24 cellular contexts compared by ENCODE assay signal in the genomic region with DNA sequence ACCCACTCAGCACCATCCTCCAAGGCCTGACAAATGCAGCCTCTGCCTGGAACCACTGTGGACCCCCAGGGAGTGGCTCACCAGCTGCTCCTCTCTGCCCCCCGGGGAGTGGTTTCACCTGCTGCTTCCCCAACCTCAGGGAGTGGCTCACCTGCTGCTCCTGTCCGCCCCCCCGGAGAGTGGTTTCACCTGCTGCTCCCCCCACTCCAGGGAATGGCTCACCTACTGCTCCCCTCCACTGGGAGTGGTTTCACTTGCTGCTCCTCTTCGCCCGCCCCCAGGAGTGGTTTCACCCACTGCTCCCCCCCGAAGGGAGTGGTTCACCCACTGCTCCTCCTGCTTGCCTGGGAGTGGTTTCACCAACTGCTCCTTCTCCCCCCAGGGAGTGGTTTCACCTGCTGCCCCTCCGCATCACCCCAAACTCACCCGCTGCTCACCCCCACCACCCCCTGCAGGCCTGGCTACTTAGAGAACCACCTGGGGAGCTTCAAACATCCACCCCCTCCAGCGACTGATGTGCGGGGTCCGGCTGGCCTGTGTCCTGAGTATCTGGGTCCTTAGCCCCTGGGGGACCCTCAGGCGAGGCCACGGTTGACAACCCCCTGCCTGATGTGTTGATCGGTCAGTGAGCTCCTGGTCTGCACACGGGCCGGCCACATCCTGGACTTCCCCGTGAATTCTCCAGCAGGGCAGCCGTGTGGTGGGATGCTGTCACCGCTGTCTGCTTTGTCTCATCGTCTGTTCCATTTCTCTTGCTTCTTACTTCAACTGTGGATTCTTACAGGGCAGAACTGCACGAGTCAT. TPM values are rescaled to one million over a fixed set of nuclear protein-coding genes. Genes with fewer than 3 reads are reported as not detected.
DNase-seq lines count a peak whose midpoint lies in the region; ATAC-seq and TF ChIP-seq lines count a peak whose summit lies in the region.
"Had no signal": no experiment of that assay in that cellular context is flagged by ENCODE, and none has a peak within 500 bp of the region (broad histone marks: within the 10 kb centered on the region; RNA-seq: fewer than 3 reads in every experiment).

No MANE protein-coding gene starts in this region.

- no peak for TF ChIP-seq EP300 in transverse colon (IDR thresholded peaks at IDR 0.05; ENCODE audit: low read depth)

- no peaks in the 10 kb centered on the region for H3K9me3 ChIP-seq in left ventricle myocardium inferior (replicated peaks)
- no peaks in the 10 kb centered on the region for H3K9me3 ChIP-seq in transverse colon
- H3K9me3 ChIP-seq in adrenal gland (replicated peaks in 1 of 3) = no peaks in the 10 kb centered on the region
- H3K9me3 ChIP-seq: colonic mucosa, heart left ventricle, SJSA1 had no signal

- H3K27me3 Mint-ChIP-seq in WTC11 (ENCODE audit: low read depth) = no peaks in the 10 kb centered on the region

- WGBS in transverse colon (ENCODE audit: low coverage in 1 of 2), 2 donors = 49 to 56% methylated on average over 4 to 21 of the region's 21 CpGs
- 74 to 86% (median 83%) methylated on average over 12 to 21 of the region's 21 CpGs for WGBS in adrenal gland, 4 donors

- TF ChIP-seq POLR2A in transverse colon (IDR thresholded peaks at IDR 0.05) = no peak
- TF ChIP-seq POLR2A in adrenal gland (IDR thresholded peaks at IDR 0.05) = no peak

- no peak overlapping the region for H3K27ac ChIP-seq in left ventricle myocardium inferior (replicated peaks)
- H3K27ac ChIP-seq in transverse colon = no peak overlapping the region
- H3K27ac ChIP-seq in adrenal gland = no peak overlapping the region
- H3K27ac ChIP-seq: C4-2B, colonic mucosa, heart left ventricle, KMS-11, PC-9, SJSA1 had no signal

- H3K4me1 ChIP-seq in left ventricle myocardium inferior (peaks cover 13% of the 10 kb centered on the region), transverse colon (peaks cover 0 to 18% (median 12%) of the 10 kb centered on the region in 4 donors), adrenal gland (replicated peaks in 1 of 2) (no peaks in the 10 kb centered on the region)
- H3K4me1 ChIP-seq: colonic mucosa had no signal

- TF ChIP-seq CTCF in left ventricle myocardium inferior (IDR thresholded peaks at IDR 0.05; ENCODE audit: borderline replicate concordance) (no peak), WTC11 (IDR thresholded peaks at IDR 0.05) (no peak), transverse colon (IDR thresholded peaks at IDR 0.05) (no peak), adrenal gland (IDR thresholded peaks at IDR 0.05) (no peak)

- no peak for ATAC-seq in Right ventricle myocardium inferior
- no peak for ATAC-seq in WTC11
- no peak for ATAC-seq in HG02852 (IDR thresholded peaks at IDR 0.05; ENCODE audit: unreplicated experiment)
- ATAC-seq: activated naive CD4-positive, alpha-beta T cell treated with anti-CD3 and anti-CD28 coated beads, Interleukin-2, amount 50 U/mL, for 72 hours; activated T-cell treated with anti-CD3 and anti-CD28 coated beads, Interleukin-2, amount 50 U/mL, for 72 hours; GM12878; heart left ventricle had no signal

- POLR2A ChIA-PET in WTC11 (lab: Charles Lee) = no interaction called here

- DNase-seq in Right ventricle myocardium inferior (ENCODE audit: missing footprints) (peak; percentile 15), left ventricle myocardium inferior (no peak), NCI-H2171 (lab: John Stamatoyannopoulos, UW) (peak; percentile 95), WTC11 (ENCODE audit: low spot score) (no peak), transverse colon (peak; percentile 30), adrenal gland (no peak), Kasumi-1 (lab: John Stamatoyannopoulos, UW) (no peak)
- DNase-seq: activated CD4-positive, CD25-positive, alpha-beta regulatory T cell; activated T-cell treated with anti-CD3 and anti-CD28 coated beads, Interleukin-2, amount 50 U/mL, for 72 hours; colonic mucosa; DMS 273 treated with DMSO at 0.1 percent for 48 hours; GF-D8; HCEC 1CT; immature natural killer cell; PC-9; retina; substantia nigra had no signal

- CTCF ChIA-PET in WTC11 (lab: Charles Lee) = no interaction called here

- H3K36me3 ChIP-seq in left ventricle myocardium inferior (no peaks in the 10 kb centered on the region), transverse colon (no peaks in the 10 kb centered on the region), adrenal gland (replicated peaks in 1 of 2) (no peaks in the 10 kb centered on the region)
- H3K36me3 ChIP-seq: colonic mucosa, heart left ventricle, SJSA1 had no signal

- no peak overlapping the region for H3K4me3 Mint-ChIP-seq in WTC11
- H3K4me3 Mint-ChIP-seq: activated T-cell treated with anti-CD3 and anti-CD28 coated beads, Interleukin-2, amount 50 U/mL, for 72 hours had no signal

- H3K27me3 ChIP-seq in left ventricle myocardium inferior (ENCODE audit: low read depth) (peaks cover 44% of the 10 kb centered on the region), transverse colon (no peaks in the 10 kb centered on the region), adrenal gland (no peaks in the 10 kb centered on the region)
- H3K27me3 ChIP-seq: colonic mucosa had no signal

- H3K4me1 Mint-ChIP-seq in WTC11 = peaks cover 8% of the 10 kb centered on the region; the same call in 1 of the 2 replicates

- H3K4me3 ChIP-seq in left ventricle myocardium inferior (no peak overlapping the region), transverse colon (no peak overlapping the region), adrenal gland (no peak overlapping the region)
- H3K4me3 ChIP-seq: colonic mucosa, GM12878, heart left ventricle, PC-9, SJSA1 had no signal

- intact Hi-C loops in Right ventricle myocardium inferior (cut with DNase I) = no loop called here
- intact Hi-C loops in left ventricle myocardium inferior (cut with micrococcal nuclease) = no loop called here
- intact Hi-C loops in transverse colon (cut with DNase I; ENCODE audit: low total_unique reads) = no loop called here
- intact Hi-C loops in adrenal gland (cut with DNase I) = no loop called here

- in situ Hi-C loops in transverse colon (cut with MboI; ENCODE audit: low pct_ligation_motif_present in 1 of 4, low pct_unique_long_range_greater_than_20kb in 1 of 4, low sequenced_read_pairs in 3 of 4) = no loop called here

- H3K36me3 Mint-ChIP-seq in WTC11 = no peaks in the 10 kb centered on the region
- H3K36me3 Mint-ChIP-seq: activated naive CD4-positive, alpha-beta T cell treated with anti-CD3 and anti-CD28 coated beads, Interleukin-2, amount 50 U/mL, for 72 hours had no signal

- no peaks in the 10 kb centered on the region for H3K9me3 Mint-ChIP-seq in WTC11
- H3K9me3 Mint-ChIP-seq: activated naive CD4-positive, alpha-beta T cell treated with anti-CD3 and anti-CD28 coated beads, Interleukin-2, amount 50 U/mL, for 72 hours; activated T-cell treated with anti-CD3 and anti-CD28 coated beads, Interleukin-2, amount 50 U/mL, for 72 hours; immature natural killer cell had no signal

- H3K27ac Mint-ChIP-seq in WTC11 = no peak overlapping the region
- H3K27ac Mint-ChIP-seq: activated naive CD4-positive, alpha-beta T cell treated with anti-CD3 and anti-CD28 coated beads, Interleukin-2, amount 50 U/mL, for 72 hours; activated T-cell treated with anti-CD3 and anti-CD28 coated beads, Interleukin-2, amount 50 U/mL, for 72 hours; immature natural killer cell had no signal

TF ChIP-seq in WTC11, 78 proteins besides CTCF, POLR2A, EP300 and RAD21:
- TF ChIP-seq, protein P1, sequence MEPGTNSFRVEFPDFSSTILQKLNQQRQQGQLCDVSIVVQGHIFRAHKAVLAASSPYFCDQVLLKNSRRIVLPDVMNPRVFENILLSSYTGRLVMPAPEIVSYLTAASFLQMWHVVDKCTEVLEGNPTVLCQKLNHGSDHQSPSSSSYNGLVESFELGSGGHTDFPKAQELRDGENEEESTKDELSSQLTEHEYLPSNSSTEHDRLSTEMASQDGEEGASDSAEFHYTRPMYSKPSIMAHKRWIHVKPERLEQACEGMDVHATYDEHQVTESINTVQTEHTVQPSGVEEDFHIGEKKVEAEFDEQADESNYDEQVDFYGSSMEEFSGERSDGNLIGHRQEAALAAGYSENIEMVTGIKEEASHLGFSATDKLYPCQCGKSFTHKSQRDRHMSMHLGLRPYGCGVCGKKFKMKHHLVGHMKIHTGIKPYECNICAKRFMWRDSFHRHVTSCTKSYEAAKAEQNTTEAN (CRISPR knock-in tag; IDR thresholded peaks at IDR 0.05) = no peak
- peak; percentile 73 for TF ChIP-seq ZNF423 (CRISPR knock-in tag; IDR thresholded peaks at IDR 0.05)

RNA-seq across cellular contexts. Expression of a gene that starts 14.6 kb away (rescaled TPM):
- 9.8 TPM for total RNA-seq in Right ventricle myocardium inferior
- 7.7 TPM for total RNA-seq in left ventricle myocardium inferior
- total RNA-seq in WTC11 (2021) = 4.7 to 5.9 TPM (median 4.8 TPM) in 3 replicates
- total RNA-seq in transverse colon = 10 to 100 TPM in 2 of 4 donors, 1 to 10 TPM in 1, under 1 TPM in 1; 0.79 to 27.7 (median 9.4) TPM
- total RNA-seq in adrenal gland = 10 to 100 TPM in 5 of 8 donors, 1 to 10 TPM in 3; 2.0 to 26.3 (median 17.2) TPM
- 10 to 100 TPM in 2 of 3 donors, 1 to 10 TPM in 1; 5.2 to 60.1 (median 22.0) TPM for polyA plus RNA-seq in adrenal gland
- polyA plus RNA-seq: immature natural killer cell had no signal

Comparison
In these comparisons a context has a peak if more than half of its experiments do, and no peak if none do; other contexts are left out.
1. DNase-seq: peak in Right ventricle myocardium inferior (single experiment), NCI-H2171 (single experiment) and transverse colon (single experiment); none in left ventricle myocardium inferior (single experiment), WTC11 (single experiment), adrenal gland (0 of 7) and Kasumi-1 (0 of 2).